ENCODE assay signal across 1 cellular context in genomic region chr10:73899401-73899780, GRCh38.
TF ChIP-seq lines count a peak whose summit lies in the region.

No MANE protein-coding gene starts in this region.

TF ChIP-seq in K562, 482 proteins besides CTCF, POLR2A, EP300 and RAD21 (continued from another document):
- TF ChIP-seq TRIM25 (IDR thresholded peaks at IDR 0.05; ENCODE audit: borderline replicate concordance): no peak
- no peak for TF ChIP-seq HDAC1 (IDR thresholded peaks at IDR 0.05)
- TF ChIP-seq JUND (IDR thresholded peaks at IDR 0.05; ENCODE audit: borderline replicate concordance, low read depth, low read length): peak; percentile 14; the same call in 1 of the 2 replicates
- no peak; the same call in 2 of the 3 replicates for TF ChIP-seq JUND (tag; IDR thresholded peaks at IDR 0.05; ENCODE audit: borderline replicate concordance, low read depth, low read length)
- no peak for TF ChIP-seq RBM14 (IDR thresholded peaks at IDR 0.05; ENCODE audit: borderline replicate concordance, insufficient read depth, low read depth, low read length)
- peak; percentile 25; the same call in 1 of the 2 replicates for TF ChIP-seq ARID1B (IDR thresholded peaks at IDR 0.05)
- TF ChIP-seq FOSL1 (tag; conservative IDR thresholded peaks at IDR 0.05): peak; percentile 82
